8 cellular contexts compared by ENCODE assay signal in the genomic region with DNA sequence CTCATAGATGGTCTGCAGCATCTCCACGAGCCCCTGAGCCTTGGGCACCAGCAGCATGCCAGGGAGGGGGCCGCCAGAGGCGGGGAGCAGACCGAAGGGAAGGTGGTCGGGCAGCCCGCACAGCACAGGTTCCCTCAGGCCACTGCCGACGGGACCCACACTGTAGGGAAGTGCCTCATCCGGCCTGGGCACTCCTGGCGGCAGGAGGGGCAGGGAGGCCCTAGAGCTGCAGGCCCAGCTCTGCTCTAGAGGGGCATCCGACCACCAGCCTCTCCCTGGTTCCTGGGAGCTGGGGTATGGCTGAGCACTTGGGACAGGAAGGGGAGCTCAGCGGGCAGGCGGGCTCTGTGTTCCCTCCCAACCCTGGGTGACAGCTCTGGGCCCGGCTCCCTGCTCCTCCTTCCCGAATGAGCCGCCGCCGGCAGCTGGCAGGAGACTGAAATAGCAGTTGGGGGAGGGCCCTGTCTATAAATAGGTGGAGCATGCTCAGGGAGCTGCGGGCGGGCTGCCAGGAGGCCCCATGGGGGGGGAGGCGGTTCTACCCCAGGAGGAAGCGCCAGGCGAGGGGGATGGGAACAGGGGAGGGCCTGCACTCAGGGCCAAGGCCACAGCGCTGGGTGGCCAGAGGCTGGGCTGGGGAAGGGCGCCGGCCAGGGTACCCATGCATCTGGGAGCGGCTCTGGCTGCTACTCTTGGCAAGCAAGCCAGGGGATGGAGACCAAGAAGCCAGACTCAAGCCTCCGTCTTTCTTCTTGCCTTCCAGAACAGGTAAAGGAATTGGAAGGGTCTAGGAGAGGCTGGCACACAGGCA. TPM values are rescaled to one million over a fixed set of nuclear protein-coding genes. Genes with fewer than 3 reads are reported as not detected.
DNase-seq lines count a peak whose midpoint lies in the region; ATAC-seq and TF ChIP-seq lines count a peak whose summit lies in the region.

No MANE protein-coding gene starts in this region.

- H3K9me3 ChIP-seq in BLaER1 (no peaks in the 10 kb centered on the region), SK-N-SH (no peaks in the 10 kb centered on the region), ascending aorta (no peaks in the 10 kb centered on the region), right cardiac atrium (ENCODE audit: control insufficient read depth, low read length) (no peaks in the 10 kb centered on the region)

- peaks cover 97% of the 10 kb centered on the region for H3K4me1 ChIP-seq in BLaER1
- peaks cover 36 to 51% of the 10 kb centered on the region in 2 experiments for H3K4me1 ChIP-seq in SK-N-SH (ENCODE audit: control insufficient read depth in 1 of 2, insufficient read depth in 2 of 2, low read depth in 1 of 2, low read length in 1 of 2)
- H3K4me1 ChIP-seq in ascending aorta: peaks cover 32 to 72% of the 10 kb centered on the region in 2 donors
- peaks cover 47% of the 10 kb centered on the region for H3K4me1 ChIP-seq in right cardiac atrium (ENCODE audit: control insufficient read depth, insufficient read depth, low read length)

- no peak overlapping the region for H2AFZ ChIP-seq in SK-N-SH (ENCODE audit: low read depth)

- TF ChIP-seq EP300 in SK-N-SH (IDR thresholded peaks at IDR 0.05; ENCODE audit: borderline replicate concordance in 1 of 2, low read depth in 1 of 2, low read length in 1 of 2): peak in 1 of 2 experiments; percentile 71; a peak in 2 of 4 replicates

- no peak for TF ChIP-seq CTCF in SK-N-SH (IDR thresholded peaks at IDR 0.05)
- TF ChIP-seq CTCF in ascending aorta (IDR thresholded peaks at IDR 0.05): no peak

- H3K36me3 ChIP-seq in BLaER1 (peaks cover 43% of the 10 kb centered on the region), SK-N-SH (replicated peaks in 1 of 2; ENCODE audit: control insufficient read depth in 1 of 2, insufficient read depth in 2 of 2, low read length in 1 of 2) (peaks cover 3% of the 10 kb centered on the region in 2 experiments), ascending aorta (peaks cover 9 to 26% of the 10 kb centered on the region in 2 donors)

- H3K27me3 ChIP-seq in BLaER1: no peaks in the 10 kb centered on the region
- H3K27me3 ChIP-seq in SK-N-SH (ENCODE audit: insufficient read depth): no peaks in the 10 kb centered on the region
- H3K27me3 ChIP-seq in ascending aorta: no peaks in the 10 kb centered on the region
- H3K27me3 ChIP-seq in right cardiac atrium (ENCODE audit: control insufficient read depth, insufficient read depth): no peaks in the 10 kb centered on the region

- DNase-seq in NCI-H1092 (lab: John Stamatoyannopoulos, UW): peak; percentile 90
- peak; percentile 96 for DNase-seq in SK-N-SH
- peak; percentile 92 to 99 for DNase-seq in ascending aorta (ENCODE audit: low spot score in 2 of 2)
- peak; percentile 99 to 100 (median 100) for DNase-seq in right cardiac atrium
- peak; percentile 73 for DNase-seq in renal cortical epithelial cell (ENCODE audit: low read depth)

- CTCF ChIA-PET in SK-N-SH (lab: Yijun Ruan, JAX): interaction anchor here (0.7 to 3.3 kb wide), 9 partner anchors 8 to 220 kb away, joined by 3 to 15 read pairs (median 5); partner anchors contain the start of gene HDAC5

- no peaks in the 10 kb centered on the region for H3K9me2 ChIP-seq in SK-N-SH

- peaks cover 21% of the 10 kb centered on the region for H3F3A ChIP-seq in SK-N-SH (replicated peaks; ENCODE audit: insufficient read depth)

- H3K9ac ChIP-seq in BLaER1 (peak overlapping the region; percentile 85), SK-N-SH (peak overlapping the region; percentile 54)

- peak; percentile 65 for ATAC-seq in GM21447 (IDR thresholded peaks at IDR 0.05; ENCODE audit: unreplicated experiment)
- peak; percentile 86 to 88 for ATAC-seq in right cardiac atrium
- no peak for ATAC-seq in GM18858 (IDR thresholded peaks at IDR 0.05; ENCODE audit: unreplicated experiment)

- H3K27ac ChIP-seq in BLaER1 (peak overlapping the region; percentile 88), SK-N-SH (ENCODE audit: low read depth in 2 of 2, low read length in 1 of 2) (peak overlapping the region; percentile 86 to 97), ascending aorta (peak overlapping the region; percentile 81 to 95), right cardiac atrium (ENCODE audit: low read length) (peak overlapping the region; percentile 89)

- POLR2A ChIA-PET in SK-N-SH (lab: Yijun Ruan, JAX): interaction anchor here (1.0 to 1.1 kb wide), 2 partner anchors 10 to 42 kb away, joined by 3 to 7 read pairs; no protein-coding TSS in a partner anchor

- H4K20me1 ChIP-seq in BLaER1 (peaks cover 90% of the 10 kb centered on the region), SK-N-SH (ENCODE audit: insufficient read depth) (peaks cover 3% of the 10 kb centered on the region)

- H3K4me3 ChIP-seq in BLaER1: peak overlapping the region; percentile 73
- H3K4me3 ChIP-seq in SK-N-SH (ENCODE audit: low read depth in 2 of 2, low read length in 1 of 2): peak overlapping the region; percentile 39 to 59
- H3K4me3 ChIP-seq in ascending aorta: peak overlapping the region; percentile 45 to 68
- H3K4me3 ChIP-seq in right cardiac atrium (ENCODE audit: low read length): peak overlapping the region; percentile 52

- no peak for TF ChIP-seq RAD21 in SK-N-SH (IDR thresholded peaks at IDR 0.05; ENCODE audit: low read length)

- peak overlapping the region; percentile 99 for H3K4me2 ChIP-seq in BLaER1
- peak overlapping the region; percentile 83 for H3K4me2 ChIP-seq in SK-N-SH

- 10% methylated on average over 18 of the region's 28 CpGs for WGBS in SK-N-SH (ENCODE audit: low lambda C conversion rate)
- 2% methylated on average over 28 of the region's 28 CpGs for WGBS in right cardiac atrium

- peaks cover 40% of the 10 kb centered on the region for H3K79me2 ChIP-seq in SK-N-SH (ENCODE audit: insufficient read depth)

- intact Hi-C loops in ascending aorta (cut with DNase I) (loop anchor here (1.0 to 2.0 kb wide), 2 partner anchors 28 to 41 kb away; partner anchors contain the start of gene G6PC3), right cardiac atrium (cut with DNase I) (loop anchor here in 1 of 4 donors (10.0 kb wide), 1 partner anchor 96 kb away; the partner anchor contains the start of gene TMEM101)

TF ChIP-seq in SK-N-SH, 30 proteins besides CTCF, POLR2A, EP300 and RAD21 (continues in another document):
- 0 out of 2 replicates have a peak, but pooled peaks have one; percentile 8 for TF ChIP-seq FOXM1 (IDR thresholded peaks at IDR 0.05; ENCODE audit: low read depth)
- TF ChIP-seq FOXJ3 (CRISPR knock-in tag; IDR thresholded peaks at IDR 0.05): no peak
- TF ChIP-seq, protein P1, sequence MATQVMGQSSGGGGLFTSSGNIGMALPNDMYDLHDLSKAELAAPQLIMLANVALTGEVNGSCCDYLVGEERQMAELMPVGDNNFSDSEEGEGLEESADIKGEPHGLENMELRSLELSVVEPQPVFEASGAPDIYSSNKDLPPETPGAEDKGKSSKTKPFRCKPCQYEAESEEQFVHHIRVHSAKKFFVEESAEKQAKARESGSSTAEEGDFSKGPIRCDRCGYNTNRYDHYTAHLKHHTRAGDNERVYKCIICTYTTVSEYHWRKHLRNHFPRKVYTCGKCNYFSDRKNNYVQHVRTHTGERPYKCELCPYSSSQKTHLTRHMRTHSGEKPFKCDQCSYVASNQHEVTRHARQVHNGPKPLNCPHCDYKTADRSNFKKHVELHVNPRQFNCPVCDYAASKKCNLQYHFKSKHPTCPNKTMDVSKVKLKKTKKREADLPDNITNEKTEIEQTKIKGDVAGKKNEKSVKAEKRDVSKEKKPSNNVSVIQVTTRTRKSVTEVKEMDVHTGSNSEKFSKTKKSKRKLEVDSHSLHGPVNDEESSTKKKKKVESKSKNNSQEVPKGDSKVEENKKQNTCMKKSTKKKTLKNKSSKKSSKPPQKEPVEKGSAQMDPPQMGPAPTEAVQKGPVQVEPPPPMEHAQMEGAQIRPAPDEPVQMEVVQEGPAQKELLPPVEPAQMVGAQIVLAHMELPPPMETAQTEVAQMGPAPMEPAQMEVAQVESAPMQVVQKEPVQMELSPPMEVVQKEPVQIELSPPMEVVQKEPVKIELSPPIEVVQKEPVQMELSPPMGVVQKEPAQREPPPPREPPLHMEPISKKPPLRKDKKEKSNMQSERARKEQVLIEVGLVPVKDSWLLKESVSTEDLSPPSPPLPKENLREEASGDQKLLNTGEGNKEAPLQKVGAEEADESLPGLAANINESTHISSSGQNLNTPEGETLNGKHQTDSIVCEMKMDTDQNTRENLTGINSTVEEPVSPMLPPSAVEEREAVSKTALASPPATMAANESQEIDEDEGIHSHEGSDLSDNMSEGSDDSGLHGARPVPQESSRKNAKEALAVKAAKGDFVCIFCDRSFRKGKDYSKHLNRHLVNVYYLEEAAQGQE (IDR thresholded peaks at IDR 0.05; ENCODE audit: low read depth, low read length): peak; percentile 32; the same call in 1 of the 2 replicates

RNA-seq across cellular contexts. Expression of gene HDAC5, which starts 12.4 kb away (rescaled TPM):
- polyA plus RNA-seq in SK-N-SH (2012; rRNA removed): 19.0 and 21.0 TPM in 2 replicates
- polyA plus RNA-seq in SK-N-SH (2012; cell fraction: cytosol; rRNA removed): 6.4 and 12.2 TPM in 2 replicates
- polyA plus RNA-seq in SK-N-SH (2012; cell fraction: nucleus; rRNA removed): 32.3 and 34.8 TPM in 2 replicates
- 189 TPM for total RNA-seq in ascending aorta
- 10 to 100 TPM; 47.9 to 89.2 (median 74.4) TPM for total RNA-seq in right cardiac atrium
- 72.4 TPM for polyA plus RNA-seq in right cardiac atrium
- 10.9 and 22.7 TPM in 2 replicates for total RNA-seq in renal cortical epithelial cell

RNA-seq across cellular contexts. Expression of gene HROB, which starts 30.7 kb away (rescaled TPM):
- polyA plus RNA-seq in SK-N-SH (2012; rRNA removed) (3.2 and 4.0 TPM in 2 replicates), right cardiac atrium (0.38 TPM)
- 1.3 and 2.0 TPM in 2 replicates for polyA plus RNA-seq in SK-N-SH (2012; cell fraction: cytosol; rRNA removed)
- 10.1 TPM in 2 replicates for polyA plus RNA-seq in SK-N-SH (2012; cell fraction: nucleus; rRNA removed)
- total RNA-seq in ascending aorta (not detected), right cardiac atrium (1 to 10 TPM in 1 of 4 donors, under 1 TPM in 3; 0.47 to 1.4 (median 0.76) TPM), renal cortical epithelial cell (0.70 and 1.2 TPM in 2 replicates)

RNA-seq across cellular contexts. Expression of gene G6PC3, which starts 40.5 kb away (rescaled TPM):
- 158 and 166 TPM in 2 replicates for polyA plus RNA-seq in SK-N-SH (2012; rRNA removed)
- polyA plus RNA-seq in SK-N-SH (2012; cell fraction: cytosol; rRNA removed): 87.1 and 148 TPM in 2 replicates
- 45.7 and 77.2 TPM in 2 replicates for polyA plus RNA-seq in SK-N-SH (2012; cell fraction: nucleus; rRNA removed)
- 111 TPM for total RNA-seq in ascending aorta
- 10 to 100 TPM; 31.9 to 46.9 (median 38.5) TPM for total RNA-seq in right cardiac atrium
- 71.4 TPM for polyA plus RNA-seq in right cardiac atrium
- total RNA-seq in renal cortical epithelial cell: 15.8 and 54.2 TPM in 2 replicates

RNA-seq across cellular contexts. Expression of gene LSM12, which starts 44.6 kb away (rescaled TPM):
- 26.6 and 31.3 TPM in 2 replicates for polyA plus RNA-seq in SK-N-SH (2012; rRNA removed)
- 33.4 and 36.1 TPM in 2 replicates for polyA plus RNA-seq in SK-N-SH (2012; cell fraction: cytosol; rRNA removed)
- 14.7 and 23.4 TPM in 2 replicates for polyA plus RNA-seq in SK-N-SH (2012; cell fraction: nucleus; rRNA removed)
- total RNA-seq in ascending aorta: 12.5 TPM
- total RNA-seq in right cardiac atrium: 10 to 100 TPM; 44.5 to 54.9 (median 49.3) TPM
- polyA plus RNA-seq in right cardiac atrium: 35.0 TPM
- total RNA-seq in renal cortical epithelial cell: 30.3 and 42.2 TPM in 2 replicates

RNA-seq across cellular contexts. Expression of gene ASB16, which starts 59.5 kb away (rescaled TPM):
- polyA plus RNA-seq in SK-N-SH (2012; rRNA removed): not detected in 2 replicates
- polyA plus RNA-seq in SK-N-SH (2012; cell fraction: cytosol; rRNA removed): 0.01 and 0.03 TPM in 2 replicates
- 0.14 TPM in 2 replicates for polyA plus RNA-seq in SK-N-SH (2012; cell fraction: nucleus; rRNA removed)
- not detected for total RNA-seq in ascending aorta
- total RNA-seq in right cardiac atrium: 10 to 100 TPM in 2 of 4 donors, 1 to 10 TPM in 2; 5.3 to 11.3 (median 9.7) TPM
- 5.4 TPM for polyA plus RNA-seq in right cardiac atrium
- not detected in 2 replicates for total RNA-seq in renal cortical epithelial cell
